ENCODE assay signal across 8 cellular contexts in the genomic region with DNA sequence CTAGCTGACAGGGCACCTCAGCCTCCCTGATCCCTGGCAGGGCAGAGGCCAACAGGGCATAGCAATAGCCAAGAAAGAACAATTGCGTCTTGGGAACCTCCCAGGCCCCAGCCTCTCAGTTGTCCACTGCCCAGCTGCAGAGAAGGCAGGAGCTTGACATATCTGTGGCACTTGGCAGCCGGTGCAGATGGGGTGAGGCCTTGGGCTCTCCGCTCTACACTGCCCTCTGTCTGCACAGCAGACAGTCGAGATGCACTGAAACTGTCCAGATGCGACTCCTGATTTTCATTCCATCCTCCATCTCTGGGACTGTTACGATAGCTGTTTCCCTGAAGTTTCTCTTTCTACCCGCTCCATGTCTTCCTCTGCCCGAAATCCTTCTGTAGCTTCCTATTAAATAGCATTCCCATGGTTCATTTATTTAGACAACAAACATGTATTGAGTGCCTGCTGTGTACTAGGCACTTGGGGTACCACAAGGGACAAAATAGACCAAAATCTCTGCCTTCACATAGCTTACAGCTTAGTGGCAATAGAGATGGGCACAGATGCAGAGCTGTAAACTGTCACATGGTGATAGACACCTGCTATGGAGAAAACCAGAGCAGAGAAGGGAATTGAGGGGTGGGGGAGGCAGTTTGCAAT. TPM values are rescaled to one million over a fixed set of nuclear protein-coding genes. Genes with fewer than 3 reads are reported as not detected.
DNase-seq lines count a peak whose midpoint lies in the region; ATAC-seq and TF ChIP-seq lines count a peak whose summit lies in the region.

No MANE protein-coding gene starts in this region.

- H3K4me3 ChIP-seq in CD4-positive, alpha-beta memory T cell (ENCODE audit: low read length in 2 of 2): no peak overlapping the region
- H3K4me3 ChIP-seq in HL-60 (replicated peaks; ENCODE audit: insufficient read depth, low read length) (no peak overlapping the region), SK-N-SH (ENCODE audit: low read depth in 2 of 2, low read length in 1 of 2) (peak overlapping the region in 1 of 2 experiments; percentile 11; a peak in 1 of 4 replicates)

- peaks cover 31 to 62% (median 49%) of the 10 kb centered on the region in 4 donors for H3K4me1 Mint-ChIP-seq in CD4-positive, alpha-beta memory T cell

- peak overlapping the region; percentile 3 for H3K27ac ChIP-seq in CD4-positive, alpha-beta memory T cell (ENCODE audit: low read depth, low read length)
- no peak overlapping the region for H3K27ac ChIP-seq in HL-60 (replicated peaks)
- no peak overlapping the region; a peak in 1 of 4 replicates for H3K27ac ChIP-seq in SK-N-SH (ENCODE audit: low read depth in 2 of 2, low read length in 1 of 2)

- H3K9me3 ChIP-seq in CD4-positive, alpha-beta memory T cell (ENCODE audit: control insufficient read depth in 1 of 2, low read length in 2 of 2): no peaks in the 10 kb centered on the region
- no peaks in the 10 kb centered on the region for H3K9me3 ChIP-seq in SK-N-SH

- peaks cover 26% of the 10 kb centered on the region for H3F3A ChIP-seq in SK-N-SH (replicated peaks; ENCODE audit: insufficient read depth)

- H3K27me3 ChIP-seq in CD4-positive, alpha-beta memory T cell (ENCODE audit: insufficient read depth, low read length): no peaks in the 10 kb centered on the region
- no peaks in the 10 kb centered on the region for H3K27me3 ChIP-seq in HL-60 (ENCODE audit: insufficient read depth, poor library complexity, severe bottlenecking)
- no peaks in the 10 kb centered on the region for H3K27me3 ChIP-seq in SK-N-SH (ENCODE audit: insufficient read depth)

- TF ChIP-seq RAD21 in SK-N-SH (IDR thresholded peaks at IDR 0.05; ENCODE audit: low read length): peak; percentile 57

- H3K9me2 ChIP-seq in SK-N-SH: no peaks in the 10 kb centered on the region

- intact Hi-C loops in CD4-positive, alpha-beta memory T cell (cut with micrococcal nuclease): no loop called here

- no peak overlapping the region for H2AFZ ChIP-seq in SK-N-SH (ENCODE audit: low read depth)

- peaks cover 34% of the 10 kb centered on the region for H3K36me3 ChIP-seq in CD4-positive, alpha-beta memory T cell (ENCODE audit: insufficient read depth, low read length)
- peaks cover 0 to 25% of the 10 kb centered on the region in 2 experiments for H3K36me3 ChIP-seq in SK-N-SH (replicated peaks in 1 of 2; ENCODE audit: control insufficient read depth in 1 of 2, insufficient read depth in 2 of 2, low read length in 1 of 2)

- H3K4me1 ChIP-seq in CD4-positive, alpha-beta memory T cell (ENCODE audit: insufficient read depth, low read length): peaks cover 37% of the 10 kb centered on the region
- H3K4me1 ChIP-seq in SK-N-SH (ENCODE audit: control insufficient read depth in 1 of 2, insufficient read depth in 2 of 2, low read depth in 1 of 2, low read length in 1 of 2): peaks cover 0 to 9% of the 10 kb centered on the region in 2 experiments; a peak in 1 of 4 replicates

- no peak overlapping the region for H3K4me2 ChIP-seq in SK-N-SH

- TF ChIP-seq EP300 in SK-N-SH (IDR thresholded peaks at IDR 0.05; ENCODE audit: borderline replicate concordance in 1 of 2, low read depth in 1 of 2, low read length in 1 of 2): no peak

- peaks cover 46% of the 10 kb centered on the region for H3K79me2 ChIP-seq in SK-N-SH (ENCODE audit: insufficient read depth)

- peak overlapping the region in 6 of 8 donors; percentile 1 to 79 (median 50) for H3K4me3 Mint-ChIP-seq in CD4-positive, alpha-beta memory T cell

- POLR2A ChIA-PET in CD4-positive, alpha-beta memory T cell (lab: Charles Lee; ENCODE audit: partially characterized antibody): interaction anchor here (0.6 to 7.6 kb wide), 6 partner anchors 95 to 349 kb away, joined by 3 to 196 read pairs (median 6); a partner anchor contains a TSS
- POLR2A ChIA-PET in SK-N-SH (lab: Yijun Ruan, JAX): interaction anchor here (0.6 to 1.0 kb wide), 2 partner anchors 61 to 109 kb away, joined by 4 to 6 read pairs; no protein-coding TSS in a partner anchor

- peaks cover 0 to 4% of the 10 kb centered on the region in 2 donors for H3K27me3 Mint-ChIP-seq in CD4-positive, alpha-beta memory T cell

- H3K9me3 Mint-ChIP-seq in CD4-positive, alpha-beta memory T cell: peaks cover 0 to 12% (median 0%) of the 10 kb centered on the region in 8 donors

- no peak overlapping the region for H3K9ac ChIP-seq in SK-N-SH

- peak overlapping the region; percentile 74 to 100 (median 90) for H3K27ac Mint-ChIP-seq in CD4-positive, alpha-beta memory T cell

- WGBS in SK-N-SH (ENCODE audit: low lambda C conversion rate): 42% methylated on average over 8 of the region's 8 CpGs

- peaks cover 29 to 64% of the 10 kb centered on the region in 2 donors for H3K36me3 Mint-ChIP-seq in CD4-positive, alpha-beta memory T cell

- peaks cover 38% of the 10 kb centered on the region for H4K20me1 ChIP-seq in SK-N-SH (ENCODE audit: insufficient read depth)

- peak in 4 of 5 donors; percentile 34 to 45 (median 42) for DNase-seq in CD4-positive, alpha-beta memory T cell
- peak in 1 of 2 experiments; percentile 58 for DNase-seq in HL-60 (ENCODE audit: low read depth in 1 of 2, low spot score in 1 of 2)
- DNase-seq in SK-N-SH: peak; percentile 76
- DNase-seq in astrocyte of the hippocampus (ENCODE audit: low read depth, low spot score): peak; percentile 68
- peak; percentile 64 for DNase-seq in iPS-NIHi11 (ENCODE audit: low spot score)
- peak; percentile 41 for DNase-seq in stimulated activated CD4-positive, alpha-beta T cell treated with anti-CD3 and anti-CD28 coated beads, Interleukin-4, amount 100 ng/mL, for 1 hour
- DNase-seq in cerebellum (ENCODE audit: low spot score): no peak

- peak; percentile 82 for TF ChIP-seq CTCF in HL-60 (IDR thresholded peaks at IDR 0.05; ENCODE audit: insufficient read depth, low read length)
- TF ChIP-seq CTCF in SK-N-SH (IDR thresholded peaks at IDR 0.05): peak; percentile 65

- CTCF ChIA-PET in CD4-positive, alpha-beta memory T cell (lab: Charles Lee; ENCODE audit: partially characterized antibody): interaction anchor here (0.5 to 5.8 kb wide), 25 partner anchors 8 to 697 kb away, joined by 3 to 89 read pairs (median 5); a partner anchor contains a TSS
- CTCF ChIA-PET in SK-N-SH (lab: Yijun Ruan, JAX): interaction anchor here (0.6 to 6.4 kb wide), 23 partner anchors 10 to 1376 kb away, joined by 3 to 115 read pairs (median 5); a partner anchor contains a TSS

- ATAC-seq in GM21360 (IDR thresholded peaks at IDR 0.05; ENCODE audit: unreplicated experiment): no peak

TF ChIP-seq in SK-N-SH, 30 proteins besides CTCF, POLR2A, EP300 and RAD21:
- peak; percentile 51 for TF ChIP-seq MXI1 (IDR thresholded peaks at IDR 0.05; ENCODE audit: low read depth, low read length)
- peak; percentile 59 for TF ChIP-seq SMC3 (IDR thresholded peaks at IDR 0.05; ENCODE audit: low read depth, low read length)
- no peak for TF ChIP-seq SIN3A (IDR thresholded peaks at IDR 0.05; ENCODE audit: borderline replicate concordance, low read depth, low read length)

RNA-seq across cellular contexts. Expression of a gene that starts 3.3 kb away (rescaled TPM):
- 10 to 100 TPM; 88.4 to 94.0 TPM for total RNA-seq in CD4-positive, alpha-beta memory T cell
- 10 to 100 TPM; 10.0 to 16.0 TPM for polyA plus RNA-seq in CD4-positive, alpha-beta memory T cell
- 57.4 and 59.6 TPM in 2 replicates for polyA plus RNA-seq in SK-N-SH (2012; rRNA removed)
- polyA plus RNA-seq in SK-N-SH (2012; cell fraction: cytosol; rRNA removed): 32.0 and 33.3 TPM in 2 replicates
- polyA plus RNA-seq in SK-N-SH (2012; cell fraction: nucleus; rRNA removed): 158 and 191 TPM in 2 replicates
- 30.8 TPM for total RNA-seq in cerebellum
